ENCODE assay signal across 24 cellular contexts in the genomic region with DNA sequence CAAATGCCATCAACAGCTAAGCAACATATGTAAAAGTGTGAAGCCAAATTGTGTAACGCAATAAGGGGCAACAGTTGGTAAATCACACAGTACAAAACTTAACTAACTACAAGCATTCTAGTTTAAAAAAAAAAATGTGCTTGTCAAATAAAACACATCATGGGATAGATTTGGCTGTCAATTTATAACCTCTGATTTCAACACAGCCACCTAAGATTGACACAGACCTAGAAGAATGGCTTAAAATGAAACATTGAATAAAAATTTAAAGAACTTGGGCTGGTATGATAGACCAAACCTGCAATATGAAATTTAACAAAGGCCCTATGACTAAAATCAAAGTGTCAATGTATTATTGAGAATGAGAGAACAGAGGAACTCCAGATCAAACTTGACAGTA.
A peak's percentile ranks its signal among the peaks of the same experiment; 100 is the strongest.
DNase-seq lines count a peak whose midpoint lies in the region; ATAC-seq and TF ChIP-seq lines count a peak whose summit lies in the region.
"Had no signal": no experiment of that assay in that cellular context is flagged by ENCODE, and none has a peak within 500 bp of the region (broad histone marks: within the 10 kb centered on the region; RNA-seq: fewer than 3 reads in every experiment).

No MANE protein-coding gene starts in this region.

- H3K9me3 ChIP-seq in RWPE2 (ENCODE audit: severe bottlenecking) = no peaks in the 10 kb centered on the region
- H3K9me3 ChIP-seq: HAP-1, Peyer's patch had no signal

- TF ChIP-seq CTCF in RWPE2 (IDR thresholded peaks at IDR 0.05; ENCODE audit: poor library complexity, severe bottlenecking) = no peak

- H3K36me3 ChIP-seq in RWPE2 (ENCODE audit: low read depth) = no peaks in the 10 kb centered on the region
- H3K36me3 ChIP-seq: HAP-1, Peyer's patch had no signal

- DNase-seq in NOMO-1 treated with DMSO at 0.1 percent for 48 hours (lab: John Stamatoyannopoulos, UW; ENCODE audit: unreplicated experiment) (peak; percentile 1), NOMO-1 treated with dmso at 0.1 percent for 144 hours (lab: John Stamatoyannopoulos, UW; ENCODE audit: unreplicated experiment) (no peak), RWPE2 (ENCODE audit: low spot score) (no peak), iris pigment epithelial cell (ENCODE audit: low read depth) (peak; percentile 26)
- DNase-seq: 8988T; C1 segment of cervical spinal cord; CD4-positive, alpha-beta memory T cell; COR-L47; DMS53; GOT3; HFFc6; NCI-H1105 treated with DMSO at 0.1 percent for 48 hours; NCI-H146; NCI-H1930; NCI-H446 treated with DMSO at 0.1 percent for 48 hours; NCI-H526; Peyer's patch; SIG-M5 had no signal

- H3K27ac ChIP-seq in RWPE2 (ENCODE audit: poor library complexity, severe bottlenecking) = no peak overlapping the region
- H3K27ac ChIP-seq: HL-60, Peyer's patch, SK-N-MC had no signal

- no peaks in the 10 kb centered on the region for H3K4me1 ChIP-seq in RWPE2 (ENCODE audit: insufficient read depth, poor library complexity, severe bottlenecking)
- H3K4me1 ChIP-seq: HAP-1, Peyer's patch had no signal

- H3K4me3 ChIP-seq in RWPE2 (ENCODE audit: severe bottlenecking) = no peak overlapping the region
- H3K4me3 ChIP-seq: HAP-1, Peyer's patch, SK-N-MC had no signal

- ATAC-seq in RWPE2 (ENCODE audit: low read depth) = peak; percentile 37; the same call in 2 of the 3 replicates
- ATAC-seq in GM21515 (IDR thresholded peaks at IDR 0.05; ENCODE audit: unreplicated experiment) = no peak
- ATAC-seq in HG03039 (IDR thresholded peaks at IDR 0.05; ENCODE audit: unreplicated experiment) = no peak
- ATAC-seq in HG02840 (IDR thresholded peaks at IDR 0.05; ENCODE audit: low FRiP score, unreplicated experiment) = no peak

- H3K27me3 ChIP-seq in RWPE2 (ENCODE audit: insufficient read depth, poor library complexity, severe bottlenecking) = no peaks in the 10 kb centered on the region
- H3K27me3 ChIP-seq: Peyer's patch had no signal

Comparison
In these comparisons a context has a peak if more than half of its experiments do, and no peak if none do; other contexts are left out.
1. DNase-seq: peak in NOMO-1 treated with DMSO at 0.1 percent for 48 hours (single experiment) and iris pigment epithelial cell (single experiment); none in NOMO-1 treated with dmso at 0.1 percent for 144 hours (single experiment) and RWPE2 (single experiment).